1 cellular context compared by ENCODE assay signal in the genomic region with DNA sequence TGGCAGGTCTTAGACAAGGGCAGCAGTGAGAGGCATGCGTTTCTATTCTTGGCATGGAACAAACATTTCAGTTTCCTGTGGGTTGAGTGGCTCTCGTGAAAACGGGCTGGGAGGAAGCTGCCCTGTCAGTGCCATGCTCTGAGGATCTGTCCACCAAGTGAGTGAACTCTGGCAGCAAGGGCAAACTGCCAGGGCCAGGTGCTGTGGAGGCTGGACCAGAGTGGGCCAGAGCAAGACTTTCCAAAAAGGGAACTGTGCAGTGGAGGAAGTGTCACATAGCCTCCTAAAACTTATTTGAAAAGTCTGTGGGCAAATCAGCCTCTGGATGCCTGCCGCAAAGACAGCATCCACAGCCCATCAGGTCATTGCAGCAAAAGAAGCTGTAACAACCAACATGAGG.
TF ChIP-seq lines count a peak whose summit lies in the region.

No MANE protein-coding gene starts in this region.

TF ChIP-seq in GM23338, 12 proteins besides CTCF, POLR2A, EP300 and RAD21:
- TF ChIP-seq, protein P1, sequence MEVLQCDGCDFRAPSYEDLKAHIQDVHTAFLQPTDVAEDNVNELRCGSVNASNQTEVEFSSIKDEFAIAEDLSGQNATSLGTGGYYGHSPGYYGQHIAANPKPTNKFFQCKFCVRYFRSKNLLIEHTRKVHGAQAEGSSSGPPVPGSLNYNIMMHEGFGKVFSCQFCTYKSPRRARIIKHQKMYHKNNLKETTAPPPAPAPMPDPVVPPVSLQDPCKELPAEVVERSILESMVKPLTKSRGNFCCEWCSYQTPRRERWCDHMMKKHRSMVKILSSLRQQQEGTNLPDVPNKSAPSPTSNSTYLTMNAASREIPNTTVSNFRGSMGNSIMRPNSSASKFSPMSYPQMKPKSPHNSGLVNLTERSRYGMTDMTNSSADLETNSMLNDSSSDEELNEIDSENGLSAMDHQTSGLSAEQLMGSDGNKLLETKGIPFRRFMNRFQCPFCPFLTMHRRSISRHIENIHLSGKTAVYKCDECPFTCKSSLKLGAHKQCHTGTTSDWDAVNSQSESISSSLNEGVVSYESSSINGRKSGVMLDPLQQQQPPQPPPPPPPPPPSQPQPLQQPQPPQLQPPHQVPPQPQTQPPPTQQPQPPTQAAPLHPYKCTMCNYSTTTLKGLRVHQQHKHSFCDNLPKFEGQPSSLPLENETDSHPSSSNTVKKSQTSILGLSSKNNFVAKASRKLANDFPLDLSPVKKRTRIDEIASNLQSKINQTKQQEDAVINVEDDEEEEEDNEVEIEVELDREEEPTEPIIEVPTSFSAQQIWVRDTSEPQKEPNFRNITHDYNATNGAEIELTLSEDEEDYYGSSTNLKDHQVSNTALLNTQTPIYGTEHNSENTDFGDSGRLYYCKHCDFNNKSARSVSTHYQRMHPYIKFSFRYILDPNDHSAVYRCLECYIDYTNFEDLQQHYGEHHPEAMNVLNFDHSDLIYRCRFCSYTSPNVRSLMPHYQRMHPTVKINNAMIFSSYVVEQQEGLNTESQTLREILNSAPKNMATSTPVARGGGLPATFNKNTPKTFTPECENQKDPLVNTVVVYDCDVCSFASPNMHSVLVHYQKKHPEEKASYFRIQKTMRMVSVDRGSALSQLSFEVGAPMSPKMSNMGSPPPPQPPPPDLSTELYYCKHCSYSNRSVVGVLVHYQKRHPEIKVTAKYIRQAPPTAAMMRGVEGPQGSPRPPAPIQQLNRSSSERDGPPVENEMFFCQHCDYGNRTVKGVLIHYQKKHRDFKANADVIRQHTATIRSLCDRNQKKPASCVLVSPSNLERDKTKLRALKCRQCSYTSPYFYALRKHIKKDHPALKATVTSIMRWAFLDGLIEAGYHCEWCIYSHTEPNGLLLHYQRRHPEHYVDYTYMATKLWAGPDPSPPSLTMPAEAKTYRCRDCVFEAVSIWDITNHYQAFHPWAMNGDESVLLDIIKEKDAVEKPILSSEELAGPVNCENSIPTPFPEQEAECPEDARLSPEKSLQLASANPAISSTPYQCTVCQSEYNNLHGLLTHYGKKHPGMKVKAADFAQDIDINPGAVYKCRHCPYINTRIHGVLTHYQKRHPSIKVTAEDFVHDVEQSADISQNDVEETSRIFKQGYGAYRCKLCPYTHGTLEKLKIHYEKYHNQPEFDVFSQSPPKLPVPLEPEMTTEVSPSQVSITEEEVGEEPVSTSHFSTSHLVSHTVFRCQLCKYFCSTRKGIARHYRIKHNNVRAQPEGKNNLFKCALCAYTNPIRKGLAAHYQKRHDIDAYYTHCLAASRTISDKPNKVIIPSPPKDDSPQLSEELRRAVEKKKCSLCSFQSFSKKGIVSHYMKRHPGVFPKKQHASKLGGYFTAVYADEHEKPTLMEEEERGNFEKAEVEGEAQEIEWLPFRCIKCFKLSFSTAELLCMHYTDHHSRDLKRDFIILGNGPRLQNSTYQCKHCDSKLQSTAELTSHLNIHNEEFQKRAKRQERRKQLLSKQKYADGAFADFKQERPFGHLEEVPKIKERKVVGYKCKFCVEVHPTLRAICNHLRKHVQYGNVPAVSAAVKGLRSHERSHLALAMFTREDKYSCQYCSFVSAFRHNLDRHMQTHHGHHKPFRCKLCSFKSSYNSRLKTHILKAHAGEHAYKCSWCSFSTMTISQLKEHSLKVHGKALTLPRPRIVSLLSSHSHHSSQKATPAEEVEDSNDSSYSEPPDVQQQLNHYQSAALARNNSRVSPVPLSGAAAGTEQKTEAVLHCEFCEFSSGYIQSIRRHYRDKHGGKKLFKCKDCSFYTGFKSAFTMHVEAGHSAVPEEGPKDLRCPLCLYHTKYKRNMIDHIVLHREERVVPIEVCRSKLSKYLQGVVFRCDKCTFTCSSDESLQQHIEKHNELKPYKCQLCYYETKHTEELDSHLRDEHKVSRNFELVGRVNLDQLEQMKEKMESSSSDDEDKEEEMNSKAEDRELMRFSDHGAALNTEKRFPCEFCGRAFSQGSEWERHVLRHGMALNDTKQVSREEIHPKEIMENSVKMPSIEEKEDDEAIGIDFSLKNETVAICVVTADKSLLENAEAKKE (CRISPR knock-in tag; IDR thresholded peaks at IDR 0.05), result no peak
- TF ChIP-seq ETS1 (IDR thresholded peaks at IDR 0.05), result no peak
- TF ChIP-seq, protein P2, sequence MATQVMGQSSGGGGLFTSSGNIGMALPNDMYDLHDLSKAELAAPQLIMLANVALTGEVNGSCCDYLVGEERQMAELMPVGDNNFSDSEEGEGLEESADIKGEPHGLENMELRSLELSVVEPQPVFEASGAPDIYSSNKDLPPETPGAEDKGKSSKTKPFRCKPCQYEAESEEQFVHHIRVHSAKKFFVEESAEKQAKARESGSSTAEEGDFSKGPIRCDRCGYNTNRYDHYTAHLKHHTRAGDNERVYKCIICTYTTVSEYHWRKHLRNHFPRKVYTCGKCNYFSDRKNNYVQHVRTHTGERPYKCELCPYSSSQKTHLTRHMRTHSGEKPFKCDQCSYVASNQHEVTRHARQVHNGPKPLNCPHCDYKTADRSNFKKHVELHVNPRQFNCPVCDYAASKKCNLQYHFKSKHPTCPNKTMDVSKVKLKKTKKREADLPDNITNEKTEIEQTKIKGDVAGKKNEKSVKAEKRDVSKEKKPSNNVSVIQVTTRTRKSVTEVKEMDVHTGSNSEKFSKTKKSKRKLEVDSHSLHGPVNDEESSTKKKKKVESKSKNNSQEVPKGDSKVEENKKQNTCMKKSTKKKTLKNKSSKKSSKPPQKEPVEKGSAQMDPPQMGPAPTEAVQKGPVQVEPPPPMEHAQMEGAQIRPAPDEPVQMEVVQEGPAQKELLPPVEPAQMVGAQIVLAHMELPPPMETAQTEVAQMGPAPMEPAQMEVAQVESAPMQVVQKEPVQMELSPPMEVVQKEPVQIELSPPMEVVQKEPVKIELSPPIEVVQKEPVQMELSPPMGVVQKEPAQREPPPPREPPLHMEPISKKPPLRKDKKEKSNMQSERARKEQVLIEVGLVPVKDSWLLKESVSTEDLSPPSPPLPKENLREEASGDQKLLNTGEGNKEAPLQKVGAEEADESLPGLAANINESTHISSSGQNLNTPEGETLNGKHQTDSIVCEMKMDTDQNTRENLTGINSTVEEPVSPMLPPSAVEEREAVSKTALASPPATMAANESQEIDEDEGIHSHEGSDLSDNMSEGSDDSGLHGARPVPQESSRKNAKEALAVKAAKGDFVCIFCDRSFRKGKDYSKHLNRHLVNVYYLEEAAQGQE (IDR thresholded peaks at IDR 0.05; ENCODE audit: unreplicated experiment), result no peak
- TF ChIP-seq JUNB (IDR thresholded peaks at IDR 0.05; ENCODE audit: unreplicated experiment), result no peak
- no peak for TF ChIP-seq EZH2phosphoT487 (IDR thresholded peaks at IDR 0.05; ENCODE audit: unreplicated experiment)
- TF ChIP-seq POLR2AphosphoS5 (IDR thresholded peaks at IDR 0.05; ENCODE audit: low read depth), result no peak
- no peak for TF ChIP-seq NANOG (IDR thresholded peaks at IDR 0.05; ENCODE audit: borderline replicate concordance)
- no peak for TF ChIP-seq ZNF331 (CRISPR knock-in tag; IDR thresholded peaks at IDR 0.05; ENCODE audit: low read depth)
- no peak for TF ChIP-seq CREB1 (CRISPR knock-in tag; IDR thresholded peaks at IDR 0.05; ENCODE audit: low read depth)
- no peak for TF ChIP-seq EZH2 (IDR thresholded peaks at IDR 0.05; ENCODE audit: low read depth, unreplicated experiment)
- no peak for TF ChIP-seq STAT1 (IDR thresholded peaks at IDR 0.05; ENCODE audit: unreplicated experiment)
- no peak for TF ChIP-seq ZNF114 (CRISPR knock-in tag; IDR thresholded peaks at IDR 0.05)
TF ChIP-seq in GM23338: peak in this region for 0.
